ENCODE assay signal across 40 cellular contexts in the genomic region with DNA sequence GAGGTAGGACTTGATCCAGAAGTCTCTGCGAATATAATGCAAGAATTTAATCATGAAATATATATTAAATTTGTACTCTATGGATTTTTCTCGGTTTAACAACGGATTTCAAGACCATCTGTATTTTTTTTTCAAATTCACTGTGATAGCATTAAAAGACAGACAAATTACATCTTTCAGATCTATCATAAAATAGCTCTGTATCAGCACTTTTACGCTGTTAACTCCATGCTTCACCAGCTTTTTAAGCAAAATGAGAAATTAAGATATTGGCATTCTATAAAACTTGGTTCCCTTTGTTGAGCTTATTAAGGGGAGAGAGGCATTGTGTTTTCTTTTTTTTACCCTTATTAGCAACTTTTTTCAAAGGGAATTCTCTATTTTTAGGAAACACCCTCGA.
"Had no signal": no experiment of that assay in that cellular context is flagged by ENCODE, and none has a peak within 500 bp of the region (broad histone marks: within the 10 kb centered on the region; RNA-seq: fewer than 3 reads in every experiment).

No MANE protein-coding gene starts in this region.

- H3K27me3 Mint-ChIP-seq: activated naive CD4-positive, alpha-beta T cell treated with anti-CD3 and anti-CD28 coated beads, Interleukin-2, amount 10 ng/mL, durations not matched to agents 7 days and 5 days; activated naive CD4-positive, alpha-beta T cell treated with anti-CD3 and anti-CD28 coated beads, Interleukin-2, amount 50 U/mL, for 24 hours; activated naive CD8-positive, alpha-beta T cell; activated naive CD8-positive, alpha-beta T cell treated with anti-CD3 and anti-CD28 coated beads for 36 hours; activated naive CD8-positive, alpha-beta T cell treated with anti-CD3 and anti-CD28 coated beads, Interleukin-2, amount 10 ng/mL, durations not matched to agents 7 days and 5 days; activated naive CD8-positive, alpha-beta T cell treated with anti-CD3 and anti-CD28 coated beads, Interleukin-2, amount 50 U/mL, for 24 hours; activated T-cell treated with anti-CD3 and anti-CD28 coated beads, Interleukin-2, amount 50 U/mL, for 24 hours; activated T-helper 17 cell treated with anti-CD3 and anti-CD28 coated beads, Interleukin-2, amount 50 U/mL, for 72 hours; brain; central memory CD8-positive, alpha-beta T cell had no signal

- H3K4me1 Mint-ChIP-seq: activated naive CD4-positive, alpha-beta T cell treated with anti-CD3 and anti-CD28 coated beads, Interleukin-2, amount 10 ng/mL, durations not matched to agents 7 days and 5 days; activated naive CD4-positive, alpha-beta T cell treated with anti-CD3 and anti-CD28 coated beads, Interleukin-2, amount 50 U/mL, for 24 hours; activated naive CD8-positive, alpha-beta T cell treated with anti-CD3 and anti-CD28 coated beads for 36 hours; activated naive CD8-positive, alpha-beta T cell treated with anti-CD3 and anti-CD28 coated beads, Interleukin-2, amount 10 ng/mL, durations not matched to agents 7 days and 5 days; activated naive CD8-positive, alpha-beta T cell treated with anti-CD3 and anti-CD28 coated beads, Interleukin-2, amount 50 U/mL, for 24 hours; activated T-helper 17 cell treated with anti-CD3 and anti-CD28 coated beads, Interleukin-2, amount 50 U/mL, for 72 hours; brain; central memory CD8-positive, alpha-beta T cell had no signal

- H3K27ac ChIP-seq: adrenal gland, ascending aorta, body of pancreas, brain microvascular endothelial cell, breast epithelium, cardiac muscle cell had no signal

- H3K4me1 ChIP-seq: adrenal gland, ascending aorta, body of pancreas, breast epithelium had no signal

- H3K4me3 ChIP-seq: adrenal gland, ascending aorta, body of pancreas, breast epithelium, cardiac muscle cell had no signal

- H3K9me3 ChIP-seq: adrenal gland, ascending aorta, body of pancreas, breast epithelium had no signal

- H3K27ac Mint-ChIP-seq: activated naive CD4-positive, alpha-beta T cell treated with anti-CD3 and anti-CD28 coated beads for 36 hours; activated naive CD4-positive, alpha-beta T cell treated with anti-CD3 and anti-CD28 coated beads, Interleukin-2, amount 10 ng/mL, durations not matched to agents 7 days and 5 days; activated naive CD4-positive, alpha-beta T cell treated with anti-CD3 and anti-CD28 coated beads, Interleukin-2, amount 50 U/mL, for 24 hours; activated naive CD4-positive, alpha-beta T cell treated with anti-CD3 and anti-CD28 coated beads, Interleukin-2, amount 50 U/mL, for 72 hours; activated naive CD8-positive, alpha-beta T cell; activated naive CD8-positive, alpha-beta T cell treated with anti-CD3 and anti-CD28 coated beads for 36 hours; activated naive CD8-positive, alpha-beta T cell treated with anti-CD3 and anti-CD28 coated beads, Interleukin-2, amount 10 ng/mL, durations not matched to agents 7 days and 5 days; activated naive CD8-positive, alpha-beta T cell treated with anti-CD3 and anti-CD28 coated beads, Interleukin-2, amount 50 U/mL, for 24 hours; activated T-cell treated with anti-CD3 and anti-CD28 coated beads, Interleukin-2, amount 50 U/mL, for 24 hours; activated T-cell treated with anti-CD3 and anti-CD28 coated beads, Interleukin-2, amount 50 U/mL, for 72 hours; activated T-helper 1 cell treated with anti-CD3 and anti-CD28 coated beads, Interleukin-12 subunit alpha, Interleukin-12 subunit beta, Interleukin-2, Interleukin-4 antibody, amounts not matched to agents 30 ng/mL and 10 ng/mL and 1 ng/mL, durations not matched to agents 14 hours and 24 hours and 36 hours; activated T-helper 17 cell treated with anti-CD3 and anti-CD28 coated beads, Interleukin-2, amount 50 U/mL, for 72 hours; activated T-helper 2 cell treated with anti-CD3 and anti-CD28 coated beads, Interferon-gamma antibody, Interleukin-2, Interleukin-4, amounts not matched to agents 10 μg/mL and 5 μg/mL and 100 μg/mL, durations not matched to agents 14 hours and 24 hours and 36 hours; brain had no signal

- H3K36me3 ChIP-seq: adrenal gland, ascending aorta, brain microvascular endothelial cell, breast epithelium, cardiac muscle cell had no signal

- DNase-seq: activated effector memory CD4-positive, alpha-beta T cell treated with anti-CD3 and anti-CD28 coated beads, Interleukin-2, amount 50 U/mL, for 16 hours; activated effector memory CD4-positive, alpha-beta T cell treated with Interleukin-2 at 50 U/mL for 16 hours; activated gamma-delta T cell; activated gamma-delta T cell treated with Interleukin-2 at 50 U/mL for 16 hours; activated naive CD4-positive, alpha-beta T cell; activated naive CD4-positive, alpha-beta T cell treated with anti-CD3 and anti-CD28 coated beads for 36 hours; activated naive CD4-positive, alpha-beta T cell treated with anti-CD3 and anti-CD28 coated beads, Interleukin-2, amount 10 ng/mL, durations not matched to agents 7 days and 5 days; activated naive CD4-positive, alpha-beta T cell treated with anti-CD3 and anti-CD28 coated beads, Interleukin-2, amount 50 U/mL, for 16 hours; activated naive CD4-positive, alpha-beta T cell treated with Interleukin-2 at 50 U/mL for 16 hours; activated naive CD8-positive, alpha-beta T cell treated with anti-CD3 and anti-CD28 coated beads for 36 hours; activated naive CD8-positive, alpha-beta T cell treated with anti-CD3 and anti-CD28 coated beads, Interleukin-2, amount 10 ng/mL, durations not matched to agents 7 days and 5 days; activated naive CD8-positive, alpha-beta T cell treated with anti-CD3 and anti-CD28 coated beads, Interleukin-2, amount 50 U/mL, for 24 hours; activated T-cell treated with anti-CD3 and anti-CD28 coated beads, Interleukin-2, amount 50 U/mL, for 1 hour; activated T-cell treated with anti-CD3 and anti-CD28 coated beads, Interleukin-2, amount 50 U/mL, for 24 hours; activated T-cell treated with anti-CD3 and anti-CD28 coated beads, Interleukin-2, amount 50 U/mL, for 4 hours; activated T-cell treated with anti-CD3 and anti-CD28 coated beads, Interleukin-2, amount 50 U/mL, for 48 hours; activated T-cell treated with anti-CD3 and anti-CD28 coated beads, Interleukin-2, amount 50 U/mL, for 72 hours; adrenal gland; amniotic stem cell; amygdala; anterior cingulate cortex; aorta; body of pancreas; brain microvascular endothelial cell; caudate nucleus; central memory CD4-positive, alpha-beta T cell; cerebellar nuclear complex had no signal

- ATAC-seq: activated naive CD4-positive, alpha-beta T cell treated with anti-CD3 and anti-CD28 coated beads, Interleukin-2, amount 50 U/mL, for 72 hours; activated naive CD8-positive, alpha-beta T cell treated with anti-CD3 and anti-CD28 coated beads, Interleukin-2, amount 50 U/mL, for 24 hours; activated T-cell treated with anti-CD3 and anti-CD28 coated beads, Interleukin-2, amount 50 U/mL, for 4 hours; activated T-cell treated with anti-CD3 and anti-CD28 coated beads, Interleukin-2, amount 50 U/mL, for 72 hours; activated T-helper 17 cell treated with anti-CD3 and anti-CD28 coated beads, Interleukin-2, amount 50 U/mL, for 72 hours; body of pancreas had no signal

- H3K27me3 ChIP-seq: adrenal gland, ascending aorta, body of pancreas, brain microvascular endothelial cell, breast epithelium, cardiac muscle cell had no signal

- H3K4me3 Mint-ChIP-seq: activated naive CD4-positive, alpha-beta T cell treated with anti-CD3 and anti-CD28 coated beads for 36 hours; activated naive CD4-positive, alpha-beta T cell treated with anti-CD3 and anti-CD28 coated beads, Interleukin-2, amount 10 ng/mL, durations not matched to agents 7 days and 5 days; activated naive CD4-positive, alpha-beta T cell treated with anti-CD3 and anti-CD28 coated beads, Interleukin-2, amount 50 U/mL, for 24 hours; activated naive CD8-positive, alpha-beta T cell; activated naive CD8-positive, alpha-beta T cell treated with anti-CD3 and anti-CD28 coated beads for 36 hours; activated naive CD8-positive, alpha-beta T cell treated with anti-CD3 and anti-CD28 coated beads, Interleukin-2, amount 10 ng/mL, durations not matched to agents 7 days and 5 days; activated naive CD8-positive, alpha-beta T cell treated with anti-CD3 and anti-CD28 coated beads, Interleukin-2, amount 50 U/mL, for 24 hours; activated T-cell treated with anti-CD3 and anti-CD28 coated beads, Interleukin-2, amount 50 U/mL, for 24 hours; activated T-cell treated with anti-CD3 and anti-CD28 coated beads, Interleukin-2, amount 50 U/mL, for 4 hours; activated T-cell treated with anti-CD3 and anti-CD28 coated beads, Interleukin-2, amount 50 U/mL, for 72 hours; activated T-helper 1 cell treated with anti-CD3 and anti-CD28 coated beads, Interleukin-12 subunit alpha, Interleukin-12 subunit beta, Interleukin-2, Interleukin-4 antibody, amounts not matched to agents 30 ng/mL and 10 ng/mL and 1 ng/mL, durations not matched to agents 14 hours and 24 hours and 36 hours; activated T-helper 17 cell treated with anti-CD3 and anti-CD28 coated beads, Interleukin-2, amount 50 U/mL, for 72 hours; brain; central memory CD8-positive, alpha-beta T cell had no signal

- FAIRE-seq: astrocyte, bronchial epithelial cell had no signal

- H3K36me3 Mint-ChIP-seq: activated naive CD4-positive, alpha-beta T cell treated with anti-CD3 and anti-CD28 coated beads, Interleukin-2, amount 10 ng/mL, durations not matched to agents 7 days and 5 days; activated naive CD4-positive, alpha-beta T cell treated with anti-CD3 and anti-CD28 coated beads, Interleukin-2, amount 50 U/mL, for 24 hours; activated naive CD8-positive, alpha-beta T cell; activated naive CD8-positive, alpha-beta T cell treated with anti-CD3 and anti-CD28 coated beads for 36 hours; activated naive CD8-positive, alpha-beta T cell treated with anti-CD3 and anti-CD28 coated beads, Interleukin-2, amount 10 ng/mL, durations not matched to agents 7 days and 5 days; brain had no signal
